In the genomic region with DNA sequence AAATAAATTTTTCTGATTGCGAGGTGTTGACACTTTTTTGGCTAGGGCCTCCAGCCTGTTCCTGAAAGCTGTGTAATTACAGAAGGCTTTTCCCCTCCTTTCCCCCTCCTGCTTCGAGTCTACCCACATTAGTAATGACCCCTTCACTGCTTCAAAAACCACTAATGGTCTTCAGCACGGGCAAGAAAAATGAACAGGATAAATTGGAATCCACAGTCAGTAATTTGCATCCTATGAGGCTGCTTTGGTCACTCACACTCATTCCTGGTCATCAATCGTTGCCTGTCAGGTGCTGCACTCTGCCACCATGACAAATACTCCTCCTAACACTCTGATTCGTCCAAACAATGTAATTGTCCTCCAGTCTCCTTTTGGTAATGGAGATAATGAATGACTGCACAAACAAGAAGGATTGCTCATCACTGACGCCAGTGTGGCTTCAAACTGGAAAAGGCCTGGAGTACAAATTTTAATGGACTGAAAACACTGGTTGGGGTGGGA, we compare ENCODE assay signal across 1 cellular context.
TF ChIP-seq lines count a peak whose summit lies in the region.

No MANE protein-coding gene starts in this region.

TF ChIP-seq in HEK293, 187 proteins besides CTCF, POLR2A, EP300 and RAD21 (continued from another document and continues in another):
- TF ChIP-seq ZNF560 (tag by site-specific recombination; IDR thresholded peaks at IDR 0.05; ENCODE audit: borderline replicate concordance) (no peak), ZBTB21 (tag by site-specific recombination; IDR thresholded peaks at IDR 0.05) (peak; percentile 79; the same call in 1 of the 2 replicates), ZNF366 (tag by site-specific recombination; conservative IDR thresholded peaks at IDR 0.05) (peak; percentile 89), ZNF561 (tag by site-specific recombination; IDR thresholded peaks at IDR 0.05; ENCODE audit: borderline replicate concordance) (peak; percentile 75; the same call in 1 of the 2 replicates), KLF9 (tag by site-specific recombination; IDR thresholded peaks at IDR 0.05; ENCODE audit: low read depth) (peak; percentile 41; the same call in 1 of the 2 replicates), SP2 (tag by site-specific recombination; IDR thresholded peaks at IDR 0.05) (peak; percentile 90), ZNF660 (tag by site-specific recombination; IDR thresholded peaks at IDR 0.05) (peak; percentile 60; the same call in 1 of the 2 replicates), ZNF133 (tag by site-specific recombination; IDR thresholded peaks at IDR 0.05) (no peak), ZFP37 (tag by site-specific recombination; IDR thresholded peaks at IDR 0.05) (no peak), ZXDB (tag by site-specific recombination; IDR thresholded peaks at IDR 0.05) (peak; percentile 74), ZNF140 (tag by site-specific recombination; IDR thresholded peaks at IDR 0.05) (no peak), ZNF639 (tag by site-specific recombination; IDR thresholded peaks at IDR 0.05) (peak; percentile 84), ZNF600 (tag by site-specific recombination; IDR thresholded peaks at IDR 0.05) (peak; percentile 74), EGR2 (tag by site-specific recombination; IDR thresholded peaks at IDR 0.05; ENCODE audit: low read depth) (no peak), PRDM10 (tag by site-specific recombination; IDR thresholded peaks at IDR 0.05) (0 out of 2 replicates have a peak, but pooled peaks have one; percentile 60), ZBTB17 (tag by site-specific recombination; IDR thresholded peaks at IDR 0.05) (peak; percentile 91), SCRT1 (tag by site-specific recombination; IDR thresholded peaks at IDR 0.05; ENCODE audit: borderline replicate concordance) (0 out of 2 replicates have a peak, but pooled peaks have one; percentile 28), PRDM2 (tag by site-specific recombination; IDR thresholded peaks at IDR 0.05; ENCODE audit: borderline replicate concordance) (no peak), KLF8 (tag by site-specific recombination; IDR thresholded peaks at IDR 0.05) (peak; percentile 36; the same call in 1 of the 2 replicates), ZNF548 (tag by site-specific recombination; IDR thresholded peaks at IDR 0.05) (no peak), ZNF341 (tag by site-specific recombination; IDR thresholded peaks at IDR 0.05; ENCODE audit: low read depth) (peak; percentile 75), WT1 (tag by site-specific recombination; IDR thresholded peaks at IDR 0.05) (peak; percentile 94), ZNF843 (tag by site-specific recombination; IDR thresholded peaks at IDR 0.05) (peak; percentile 93), ZNF404 (tag by site-specific recombination; IDR thresholded peaks at IDR 0.05) (no peak), BCL11A (tag by site-specific recombination; IDR thresholded peaks at IDR 0.05; ENCODE audit: low read depth) (peak; percentile 81), ZSCAN23 (tag by site-specific recombination; IDR thresholded peaks at IDR 0.05) (peak; percentile 88), BCL6B (tag by site-specific recombination; IDR thresholded peaks at IDR 0.05) (peak; percentile 50; the same call in 1 of the 2 replicates), ZNF2 (tag by site-specific recombination; IDR thresholded peaks at IDR 0.05) (0 out of 2 replicates have a peak, but pooled peaks have one; percentile 37), ZNF433 (tag by site-specific recombination; IDR thresholded peaks at IDR 0.05; ENCODE audit: low read depth) (no peak), ZBTB8A (tag by site-specific recombination; IDR thresholded peaks at IDR 0.05) (0 out of 2 replicates have a peak, but pooled peaks have one; percentile 36), ZNF423 (tag by site-specific recombination; IDR thresholded peaks at IDR 0.05) (no peak), ZNF558 (tag by site-specific recombination; IDR thresholded peaks at IDR 0.05) (peak; percentile 51; the same call in 1 of the 2 replicates), ZNF146 (tag by site-specific recombination; IDR thresholded peaks at IDR 0.05) (peak; percentile 30; the same call in 1 of the 2 replicates), ZBTB44 (tag by site-specific recombination; IDR thresholded peaks at IDR 0.05) (peak; percentile 79), ZNF24 (tag by site-specific recombination; IDR thresholded peaks at IDR 0.05) (peak; percentile 98), ZNF211 (tag by site-specific recombination; IDR thresholded peaks at IDR 0.05; ENCODE audit: low read depth) (no peak), IKZF3 (tag by site-specific recombination; IDR thresholded peaks at IDR 0.05) (peak; percentile 69), SP7 (tag by site-specific recombination; IDR thresholded peaks at IDR 0.05) (peak; percentile 100), ZNF670 (tag by site-specific recombination; IDR thresholded peaks at IDR 0.05; ENCODE audit: low read depth) (no peak), ZNF501 (tag by site-specific recombination; IDR thresholded peaks at IDR 0.05) (peak; percentile 74), KLF10 (tag by site-specific recombination; IDR thresholded peaks at IDR 0.05) (peak; percentile 61; the same call in 1 of the 2 replicates)
- TF ChIP-seq, protein P1, sequence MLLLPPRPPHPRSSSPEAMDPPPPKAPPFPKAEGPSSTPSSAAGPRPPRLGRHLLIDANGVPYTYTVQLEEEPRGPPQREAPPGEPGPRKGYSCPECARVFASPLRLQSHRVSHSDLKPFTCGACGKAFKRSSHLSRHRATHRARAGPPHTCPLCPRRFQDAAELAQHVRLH (tag by site-specific recombination; IDR thresholded peaks at IDR 0.05) = 0 out of 2 replicates have a peak, but pooled peaks have one; percentile 53
- TF ChIP-seq, protein P2, sequence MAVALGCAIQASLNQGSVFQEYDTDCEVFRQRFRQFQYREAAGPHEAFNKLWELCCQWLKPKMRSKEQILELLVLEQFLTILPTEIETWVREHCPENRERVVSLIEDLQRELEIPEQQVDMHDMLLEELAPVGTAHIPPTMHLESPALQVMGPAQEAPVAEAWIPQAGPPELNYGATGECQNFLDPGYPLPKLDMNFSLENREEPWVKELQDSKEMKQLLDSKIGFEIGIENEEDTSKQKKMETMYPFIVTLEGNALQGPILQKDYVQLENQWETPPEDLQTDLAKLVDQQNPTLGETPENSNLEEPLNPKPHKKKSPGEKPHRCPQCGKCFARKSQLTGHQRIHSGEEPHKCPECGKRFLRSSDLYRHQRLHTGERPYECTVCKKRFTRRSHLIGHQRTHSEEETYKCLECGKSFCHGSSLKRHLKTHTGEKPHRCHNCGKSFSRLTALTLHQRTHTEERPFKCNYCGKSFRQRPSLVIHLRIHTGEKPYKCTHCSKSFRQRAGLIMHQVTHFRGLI (tag by site-specific recombination; IDR thresholded peaks at IDR 0.05) = no peak
- TF ChIP-seq, protein P3, sequence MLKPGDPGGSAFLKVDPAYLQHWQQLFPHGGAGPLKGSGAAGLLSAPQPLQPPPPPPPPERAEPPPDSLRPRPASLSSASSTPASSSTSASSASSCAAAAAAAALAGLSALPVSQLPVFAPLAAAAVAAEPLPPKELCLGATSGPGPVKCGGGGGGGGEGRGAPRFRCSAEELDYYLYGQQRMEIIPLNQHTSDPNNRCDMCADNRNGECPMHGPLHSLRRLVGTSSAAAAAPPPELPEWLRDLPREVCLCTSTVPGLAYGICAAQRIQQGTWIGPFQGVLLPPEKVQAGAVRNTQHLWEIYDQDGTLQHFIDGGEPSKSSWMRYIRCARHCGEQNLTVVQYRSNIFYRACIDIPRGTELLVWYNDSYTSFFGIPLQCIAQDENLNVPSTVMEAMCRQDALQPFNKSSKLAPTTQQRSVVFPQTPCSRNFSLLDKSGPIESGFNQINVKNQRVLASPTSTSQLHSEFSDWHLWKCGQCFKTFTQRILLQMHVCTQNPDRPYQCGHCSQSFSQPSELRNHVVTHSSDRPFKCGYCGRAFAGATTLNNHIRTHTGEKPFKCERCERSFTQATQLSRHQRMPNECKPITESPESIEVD (tag by site-specific recombination; IDR thresholded peaks at IDR 0.05) = peak; percentile 96
